In genomic region chr4:151184523-151185458, GRCh38 we compare ENCODE assay signal across 11 cellular contexts.
DNase-seq lines count a peak whose midpoint lies in the region; ATAC-seq, FAIRE-seq and TF ChIP-seq lines count a peak whose summit lies in the region.
"Had no signal": no experiment of that assay in that cellular context is flagged by ENCODE, and none has a peak within 500 bp of the region (broad histone marks: within the 10 kb centered on the region; RNA-seq: fewer than 3 reads in every experiment).

No MANE protein-coding gene starts in this region.

- H3K27me3 ChIP-seq in Caco-2 (replicated peaks; ENCODE audit: control insufficient read depth, insufficient read depth, low read length) = no peaks in the 10 kb centered on the region

- peaks cover 16% of the 10 kb centered on the region for H3K4me1 ChIP-seq in Caco-2
- H3K4me1 ChIP-seq in mesodermal cell (ENCODE audit: control insufficient read depth, insufficient read depth, low read length, poor library complexity, severe bottlenecking) = peaks cover 16% of the 10 kb centered on the region

- H3K27me3 Mint-ChIP-seq in Caco-2 (ENCODE audit: insufficient read depth, unreplicated experiment) = no peaks in the 10 kb centered on the region
- H3K27me3 Mint-ChIP-seq in chondrocyte (ENCODE audit: low read depth) = no peaks in the 10 kb centered on the region

- H3K4me1 Mint-ChIP-seq in Caco-2 (ENCODE audit: low read depth, unreplicated experiment) (peaks cover 14% of the 10 kb centered on the region), chondrocyte (ENCODE audit: low read depth) (peaks cover 21% of the 10 kb centered on the region)
- H3K4me1 Mint-ChIP-seq: naive thymus-derived CD8-positive, alpha-beta T cell had no signal

- CTCF ChIA-PET in Caco-2 (lab: Charles Lee) = interaction anchor here (0.6 kb wide), 1 partner anchor 21 kb away, joined by 6 read pairs; no protein-coding TSS in a partner anchor
- CTCF ChIA-PET in HEK293T (lab: Yijun Ruan, JAX) = interaction anchor here (0.6 kb wide), 1 partner anchor 125 kb away, joined by 10 read pairs; no protein-coding TSS in a partner anchor

- H3K4me3 ChIP-seq in Caco-2 (ENCODE audit: low read depth, low read length) (no peak overlapping the region), mesodermal cell (ENCODE audit: extremely low read depth, insufficient read depth, low read length, poor library complexity, severe bottlenecking) (no peak overlapping the region)

- H3K4me3 Mint-ChIP-seq in Caco-2 (ENCODE audit: unreplicated experiment) (no peak overlapping the region), chondrocyte (ENCODE audit: unreplicated experiment) (no peak overlapping the region)
- H3K4me3 Mint-ChIP-seq: CD8-positive, alpha-beta T cell; naive thymus-derived CD8-positive, alpha-beta T cell had no signal

- intact Hi-C loops in Caco-2 (cut with micrococcal nuclease; ENCODE audit: unreplicated experiment) = loop anchor here (2.0 kb wide), 1 partner anchor 20 kb away; no protein-coding TSS in a partner anchor

- H3K9me3 ChIP-seq in Caco-2 (no peaks in the 10 kb centered on the region), mesodermal cell (ENCODE audit: control insufficient read depth, low read length) (no peaks in the 10 kb centered on the region)

- H3K36me3 Mint-ChIP-seq in Caco-2 (ENCODE audit: insufficient read depth, unreplicated experiment) (peaks cover 35% of the 10 kb centered on the region), chondrocyte (ENCODE audit: low read depth) (no peaks in the 10 kb centered on the region)
- H3K36me3 Mint-ChIP-seq: CD8-positive, alpha-beta T cell had no signal

- WGBS in mesodermal cell (ENCODE audit: insufficient coverage in 2 of 2), 2 experiments = 86 to 98% methylated on average over 5 to 6 of the region's 6 CpGs

- H3K36me3 ChIP-seq in Caco-2 (ENCODE audit: control insufficient read depth, insufficient read depth, low read length) = no peaks in the 10 kb centered on the region
- peaks cover 7% of the 10 kb centered on the region for H3K36me3 ChIP-seq in mesodermal cell (ENCODE audit: control insufficient read depth, insufficient read depth, low read length)

- POLR2A ChIA-PET in Caco-2 (lab: Charles Lee) (interaction anchor here (0.6 kb wide), 2 partner anchors 42 to 71 kb away, joined by 6 to 7 read pairs; no protein-coding TSS in a partner anchor), HEK293T (lab: Yijun Ruan, JAX) (interaction anchor here (0.7 kb wide), 1 partner anchor 456 kb away, joined by 3 read pairs; no protein-coding TSS in a partner anchor)

- H3K27ac ChIP-seq in mesodermal cell (ENCODE audit: low read depth, low read length, severe bottlenecking) = peak overlapping the region; percentile 16

- FAIRE-seq in RCC 7860 (lab: Jason Lieb, UNC) = no peak

- H3K9me3 Mint-ChIP-seq in Caco-2 (ENCODE audit: unreplicated experiment) (peaks cover 4% of the 10 kb centered on the region), chondrocyte (ENCODE audit: low read depth) (no peaks in the 10 kb centered on the region)
- H3K9me3 Mint-ChIP-seq: CD8-positive, alpha-beta T cell had no signal

- BruUV-seq in Caco-2 (replicated peaks; lab: Mats Ljungman, UMichigan) = no TSS peak

- DNase-seq in Caco-2 = peak; percentile 10 to 48
- peak; percentile 4 for DNase-seq in NCI-H2029 (lab: John Stamatoyannopoulos, UW)
- DNase-seq in chondrocyte (ENCODE audit: low spot score) = no peak
- no peak for DNase-seq in HEK293T (ENCODE audit: extremely low spot score)
- DNase-seq in NCI-H69 (lab: John Stamatoyannopoulos, UW) = no peak
- no peak for DNase-seq in RCC 7860 (ENCODE audit: low spot score)
- DNase-seq: CD8-positive, alpha-beta T cell; naive thymus-derived CD8-positive, alpha-beta T cell had no signal

- ATAC-seq in HG03439 (IDR thresholded peaks at IDR 0.05; ENCODE audit: unreplicated experiment) = no peak
- ATAC-seq: CD8-positive, alpha-beta T cell; naive thymus-derived CD8-positive, alpha-beta T cell had no signal

- H3K27ac Mint-ChIP-seq in Caco-2 (ENCODE audit: unreplicated experiment) = peak overlapping the region; percentile 14
- H3K27ac Mint-ChIP-seq in chondrocyte (ENCODE audit: unreplicated experiment) = peak overlapping the region; percentile 18
- H3K27ac Mint-ChIP-seq: activated T-helper 2 cell treated with anti-CD3 and anti-CD28 coated beads, Interferon-gamma antibody, Interleukin-2, Interleukin-4, amounts not matched to agents 10 μg/mL and 5 μg/mL and 100 μg/mL, durations not matched to agents 14 hours and 24 hours and 36 hours; CD8-positive, alpha-beta T cell; naive thymus-derived CD8-positive, alpha-beta T cell had no signal

- no peak for TF ChIP-seq CTCF in Caco-2 (IDR thresholded peaks at IDR 0.05; ENCODE audit: insufficient read depth in 1 of 2, low read depth in 1 of 2, low read length in 1 of 2, severe bottlenecking in 1 of 2, unreplicated experiment in 1 of 2)
- no peak for TF ChIP-seq CTCF in chondrocyte (IDR thresholded peaks at IDR 0.05)

TF ChIP-seq in HEK293T, 16 proteins besides CTCF, POLR2A, EP300 and RAD21:
- TF ChIP-seq LEF1 (IDR thresholded peaks at IDR 0.05; ENCODE audit: borderline replicate concordance) = no peak
- TF ChIP-seq ELF4 (IDR thresholded peaks at IDR 0.05) = no peak
- no peak for TF ChIP-seq TARDBP (IDR thresholded peaks at IDR 0.05)
- no peak for TF ChIP-seq ZNF384 (IDR thresholded peaks at IDR 0.05)
- TF ChIP-seq FOXM1 (IDR thresholded peaks at IDR 0.05; ENCODE audit: borderline replicate concordance) = no peak
- TF ChIP-seq SP1 (IDR thresholded peaks at IDR 0.05) = no peak
- TF ChIP-seq CTBP1 (IDR thresholded peaks at IDR 0.05; ENCODE audit: borderline replicate concordance) = no peak
- no peak for TF ChIP-seq PKNOX1 (IDR thresholded peaks at IDR 0.05)
TF ChIP-seq in HEK293T: peak in this region for 0.

Comparison
In these comparisons a context has a peak if more than half of its experiments do, and no peak if none do; other contexts are left out.
1. DNase-seq: peak in Caco-2 (2 of 2) and NCI-H2029 (single experiment); none in chondrocyte (single experiment), HEK293T (single experiment), NCI-H69 (single experiment) and RCC 7860 (single experiment).